In the genomic region with DNA sequence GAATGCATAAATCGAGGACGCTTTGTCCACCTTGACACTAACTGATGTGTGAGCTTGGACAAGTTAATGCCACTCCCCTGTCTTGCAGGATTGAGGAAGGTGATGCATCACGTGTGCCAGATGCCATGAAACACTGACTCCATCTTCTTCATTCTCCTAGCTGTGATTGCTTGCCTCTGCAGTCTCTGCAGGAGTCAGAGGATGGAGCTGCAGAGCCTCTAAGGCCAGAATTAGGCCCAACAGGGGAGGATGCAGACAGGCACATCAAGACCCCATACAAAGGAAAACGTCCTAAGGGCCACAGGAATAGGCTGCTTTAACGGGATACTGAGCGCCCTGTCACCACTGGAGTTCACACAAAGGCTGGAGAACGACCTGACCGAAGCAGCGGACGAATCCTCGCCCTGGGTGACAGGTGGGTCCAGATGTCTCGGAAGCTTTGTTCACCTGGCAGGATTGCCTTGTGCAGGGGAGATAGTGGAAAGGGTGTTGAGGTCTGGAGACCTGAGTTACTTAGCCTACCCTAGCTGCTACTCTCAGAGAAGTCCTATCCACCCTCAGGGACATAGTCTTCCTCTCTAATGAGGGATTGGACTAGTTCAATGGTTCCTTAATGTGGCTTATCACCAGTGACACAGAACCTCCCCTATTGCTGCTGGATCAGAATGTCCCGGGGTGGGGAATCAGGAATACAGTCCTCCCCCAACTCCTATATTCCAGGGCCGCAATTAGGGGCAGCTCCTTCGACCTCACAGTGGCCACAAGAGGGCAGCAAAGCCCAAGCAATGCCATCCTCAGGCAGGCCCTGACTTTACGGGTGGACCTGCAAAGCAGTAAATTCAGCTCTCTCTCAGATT, we compare ENCODE assay signal across 8 cellular contexts. TPM values are rescaled to one million over a fixed set of nuclear protein-coding genes. Genes with fewer than 3 reads are reported as not detected.
DNase-seq lines count a peak whose midpoint lies in the region; ATAC-seq and TF ChIP-seq lines count a peak whose summit lies in the region.

No MANE protein-coding gene starts in this region.

- no peaks in the 10 kb centered on the region for H3K4me1 ChIP-seq in DND-41 (ENCODE audit: insufficient read depth, low read length)
- H3K4me1 ChIP-seq in hepatocyte (ENCODE audit: insufficient read depth), result peaks cover 12% of the 10 kb centered on the region
- H3K4me1 ChIP-seq in smooth muscle cell (ENCODE audit: low read depth), result no peaks in the 10 kb centered on the region

- H3K27me3 ChIP-seq in DND-41 (ENCODE audit: insufficient read depth, low read length, poor library complexity) (peaks cover 2% of the 10 kb centered on the region), hepatocyte (no peaks in the 10 kb centered on the region), smooth muscle cell (ENCODE audit: low read depth) (no peaks in the 10 kb centered on the region)

- H3K79me2 ChIP-seq in DND-41 (ENCODE audit: insufficient read depth, low read length) (no peaks in the 10 kb centered on the region), hepatocyte (no peaks in the 10 kb centered on the region), smooth muscle cell (ENCODE audit: low read depth) (no peaks in the 10 kb centered on the region)

- H4K20me1 ChIP-seq in DND-41 (ENCODE audit: insufficient read depth, low read length), result peaks cover 7% of the 10 kb centered on the region; the same call in 1 of the 2 replicates
- no peaks in the 10 kb centered on the region for H4K20me1 ChIP-seq in hepatocyte (ENCODE audit: insufficient read depth, poor library complexity, severe bottlenecking)
- H4K20me1 ChIP-seq in smooth muscle cell (ENCODE audit: low read depth), result no peaks in the 10 kb centered on the region

- H3K27ac ChIP-seq in DND-41 (ENCODE audit: low read length) (no peak overlapping the region), hepatocyte (no peak overlapping the region), smooth muscle cell (ENCODE audit: low read depth) (no peak overlapping the region)

- H3F3A ChIP-seq in smooth muscle cell (ENCODE audit: low read depth), result no peaks in the 10 kb centered on the region

- TF ChIP-seq CTCF in DND-41 (IDR thresholded peaks at IDR 0.05; ENCODE audit: borderline replicate concordance, extremely low read depth, low read length, poor library complexity, severe bottlenecking), result peak; percentile 89
- TF ChIP-seq CTCF in hepatocyte (IDR thresholded peaks at IDR 0.05; ENCODE audit: poor library complexity), result peak; percentile 88
- TF ChIP-seq CTCF in smooth muscle cell (IDR thresholded peaks at IDR 0.05; ENCODE audit: borderline replicate concordance, insufficient read depth, poor library complexity, severe bottlenecking), result peak; percentile 88

- H3K4me2 ChIP-seq in DND-41 (ENCODE audit: insufficient read depth, low read length), result no peak overlapping the region
- no peak overlapping the region for H3K4me2 ChIP-seq in hepatocyte
- H3K4me2 ChIP-seq in smooth muscle cell, result no peak overlapping the region

- H3K9me3 ChIP-seq in DND-41 (ENCODE audit: insufficient read depth, low read length, severe bottlenecking) (no peaks in the 10 kb centered on the region), hepatocyte (ENCODE audit: low read depth) (no peaks in the 10 kb centered on the region), smooth muscle cell (replicated peaks; ENCODE audit: low read depth) (no peaks in the 10 kb centered on the region)

- no peaks in the 10 kb centered on the region for H3K36me3 ChIP-seq in DND-41 (ENCODE audit: insufficient read depth, low read length)
- no peaks in the 10 kb centered on the region for H3K36me3 ChIP-seq in hepatocyte (replicated peaks; ENCODE audit: insufficient read depth, low read depth)
- no peaks in the 10 kb centered on the region for H3K36me3 ChIP-seq in smooth muscle cell (ENCODE audit: low read depth)

- H3K9me2 ChIP-seq in hepatocyte (replicated peaks; ENCODE audit: insufficient read depth), result no peaks in the 10 kb centered on the region

- H3K9ac ChIP-seq in DND-41 (ENCODE audit: low read depth, low read length), result no peak overlapping the region
- H3K9ac ChIP-seq in smooth muscle cell (ENCODE audit: low read depth), result no peak overlapping the region

- peak; percentile 96 for ATAC-seq in DND-41 (ENCODE audit: insufficient read depth, low read depth)
- ATAC-seq in GM21367 (IDR thresholded peaks at IDR 0.05; ENCODE audit: unreplicated experiment), result no peak

- WGBS in hepatocyte (ENCODE audit: low lambda C conversion rate, missing lambda C conversion rate), result 64% methylated on average over 16 of the region's 16 CpGs
- WGBS in smooth muscle cell (ENCODE audit: low lambda C conversion rate), result 67% methylated on average over 16 of the region's 16 CpGs

- H2AFZ ChIP-seq in DND-41 (ENCODE audit: low read depth, low read length) (peak overlapping the region; percentile 49; the same call in 1 of the 2 replicates), hepatocyte (no peak overlapping the region), smooth muscle cell (ENCODE audit: low read depth) (no peak overlapping the region)

- H3K4me3 ChIP-seq in DND-41 (ENCODE audit: low read depth in 1 of 2, low read length in 2 of 2) (no peak overlapping the region), hepatocyte (no peak overlapping the region), smooth muscle cell (no peak overlapping the region)

- DNase-seq in DND-41 (peak; percentile 73), HCEC 1CT (peak; percentile 54), NCI-H128 (lab: John Stamatoyannopoulos, UW; ENCODE audit: unreplicated experiment) (peak; percentile 34), T-helper 22 cell (ENCODE audit: low read depth) (peak; percentile 29), anterior cingulate cortex (lab: John Stamatoyannopoulos, UW) (peak; percentile 9 to 90 (median 62)), hepatocyte (ENCODE audit: low spot score) (peak; percentile 88), smooth muscle cell (lab: John Stamatoyannopoulos, UW; ENCODE audit: unreplicated experiment) (peak; percentile 38)

RNA-seq across cellular contexts. Expression of a gene that starts 32.4 kb away (rescaled TPM):
- total RNA-seq in hepatocyte (not detected in 2 replicates), smooth muscle cell (not detected in 2 replicates)
- polyA plus RNA-seq in hepatocyte (not detected in 2 replicates), smooth muscle cell (not detected in 2 replicates)

Comparison
In these comparisons a context has a peak if more than half of its experiments do, and no peak if none do; other contexts are left out.
1. DNase-seq: peak in every context shown above with its lines; median percentile 88 in hepatocyte; 73 in DND-41; 62 in anterior cingulate cortex; 54 in HCEC 1CT; 38 in smooth muscle cell; 34 in NCI-H128; 29 in T-helper 22 cell.